ENCODE assay signal across 8 cellular contexts in genomic region chr9:109640232-109641078, GRCh38.
DNase-seq lines count a peak whose midpoint lies in the region; ATAC-seq and TF ChIP-seq lines count a peak whose summit lies in the region.

No MANE protein-coding gene starts in this region.

- peaks cover 18% of the 10 kb centered on the region for H3K9me3 ChIP-seq in BLaER1

- H3K4me3 ChIP-seq in BLaER1: peak overlapping the region; percentile 69
- peak overlapping the region; percentile 48 for H3K4me3 ChIP-seq in retinal pigment epithelial cell (ENCODE audit: low read length)

- no peaks in the 10 kb centered on the region for H4K20me1 ChIP-seq in BLaER1

- peak; percentile 48 for DNase-seq in NCI-H1417 treated with DMSO at 0.1 percent for 48 hours (lab: John Stamatoyannopoulos, UW)
- peak in 52 of 58 donors; percentile 28 to 85 (median 66) for DNase-seq in anterior cingulate cortex (lab: John Stamatoyannopoulos, UW)
- peak in 50 of 51 donors; percentile 6 to 92 (median 60) for DNase-seq in hypothalamus (lab: John Stamatoyannopoulos, UW)
- DNase-seq in retinal pigment epithelial cell (ENCODE audit: low read depth): no peak
- DNase-seq in GM19238 (ENCODE audit: insufficient read length, low spot score): no peak

- H3K4me2 ChIP-seq in BLaER1: peak overlapping the region; percentile 100

- H3K27me3 ChIP-seq in BLaER1: no peaks in the 10 kb centered on the region

- TF ChIP-seq CTCF in retinal pigment epithelial cell (conservative IDR thresholded peaks at IDR 0.05; ENCODE audit: low read depth, low read length): peak; percentile 3

- H3K9ac ChIP-seq in BLaER1: peak overlapping the region; percentile 43; the same call in 1 of the 2 replicates

- peaks cover 45% of the 10 kb centered on the region for H3K4me1 ChIP-seq in BLaER1

- ATAC-seq in HG02970 (IDR thresholded peaks at IDR 0.05; ENCODE audit: low FRiP score, unreplicated experiment) (no peak), HG02763 (IDR thresholded peaks at IDR 0.05; ENCODE audit: unreplicated experiment) (no peak)

- H3K27ac ChIP-seq in BLaER1: peak overlapping the region; percentile 36; the same call in 1 of the 2 replicates

- H3K36me3 ChIP-seq in BLaER1: no peaks in the 10 kb centered on the region

Comparison
In these comparisons a context has a peak if more than half of its experiments do, and no peak if none do; other contexts are left out.
1. DNase-seq: peak in NCI-H1417 treated with DMSO at 0.1 percent for 48 hours (single experiment), anterior cingulate cortex (52 of 58) and hypothalamus (50 of 51); none in retinal pigment epithelial cell (single experiment) and GM19238 (single experiment).